In genomic region chr1:71733121-71733520, GRCh38 we compare ENCODE assay signal across 23 cellular contexts.
"Had no signal": no experiment of that assay in that cellular context is flagged by ENCODE, and none has a peak within 500 bp of the region (broad histone marks: within the 10 kb centered on the region; RNA-seq: fewer than 3 reads in every experiment).

No MANE protein-coding gene starts in this region.

- DNase-seq: Karpas-422; KBM-7; MM.1S; NCI-H1092 treated with DMSO at 0.1 percent for 48 hours; NCI-H1436; NCI-H187; NCI-H2029; NCI-H2171; NCI-H226; NCI-H446; NCI-H510A; NCI-H524 treated with DMSO at 0.1 percent for 48 hours; NCI-H69; NCI-H774; NK-92 treated with Interleukin-12 subunit alpha and Interleukin-12 subunit beta, amount 100 ng/mL, for 24 hours; OCI-M1; PC-9; Peyer's patch; SHP77 treated with DMSO at 0.1 percent for 48 hours; SJCRH30 had no signal

- H3K9me3 ChIP-seq: Peyer's patch, SJCRH30 had no signal

- H3K27me3 ChIP-seq: Peyer's patch, SJCRH30 had no signal

- H3K4me3 Mint-ChIP-seq: IgD-negative memory B cell had no signal

- H3K4me2 ChIP-seq: PC-9 had no signal

- H3K27ac Mint-ChIP-seq: IgD-negative memory B cell had no signal

- H3K4me1 Mint-ChIP-seq: IgD-negative memory B cell had no signal

- ATAC-seq: Right ventricle myocardium inferior had no signal

- H3K36me3 ChIP-seq: Peyer's patch, SJCRH30 had no signal

- H3K4me1 ChIP-seq: Peyer's patch, SJCRH30 had no signal

- H3K4me3 ChIP-seq: PC-9, Peyer's patch, SJCRH30 had no signal

- H2AFZ ChIP-seq: PC-9 had no signal

- H3K27ac ChIP-seq: HL-60, PC-9, Peyer's patch, SJCRH30 had no signal

- H3K27me3 Mint-ChIP-seq: IgD-negative memory B cell had no signal
